In genomic region chr14:88245321-88245720, GRCh38 we compare ENCODE assay signal across 16 cellular contexts.
A peak's percentile ranks its signal among the peaks of the same experiment; 100 is the strongest.
DNase-seq lines count a peak whose midpoint lies in the region; ATAC-seq and TF ChIP-seq lines count a peak whose summit lies in the region.
"Had no signal": no experiment of that assay in that cellular context is flagged by ENCODE, and none has a peak within 500 bp of the region (broad histone marks: within the 10 kb centered on the region; RNA-seq: fewer than 3 reads in every experiment).

No MANE protein-coding gene starts in this region.

- peak; percentile 19 for DNase-seq in COR-L47 (lab: John Stamatoyannopoulos, UW)
- DNase-seq in NCI-H128 (lab: John Stamatoyannopoulos, UW; ENCODE audit: unreplicated experiment), result peak; percentile 21
- DNase-seq in RPMI7951 (ENCODE audit: low read depth), result peak; percentile 6
- DNase-seq in activated CD8-positive, alpha-beta memory T cell treated with anti-CD3 and anti-CD28 coated beads, Interleukin-2, amount 10 ng/mL, durations not matched to agents 7 days and 5 days, result no peak
- DNase-seq in lower lobe of right lung, result no peak
- DNase-seq: activated CD4-positive, alpha-beta T cell treated with anti-CD3 and anti-CD28 coated beads, Interleukin-2, amount 50 U/mL, for 1 hour; activated T-cell treated with anti-CD3 and anti-CD28 coated beads, Interleukin-2, amount 50 U/mL, for 72 hours; amniotic stem cell; DND-41; head of caudate nucleus; kidney glomerular epithelial cell; T-helper 9 cell had no signal

- H3K9me3 ChIP-seq in mesodermal cell (ENCODE audit: control insufficient read depth, low read length), result no peaks in the 10 kb centered on the region
- H3K9me3 ChIP-seq in lower lobe of right lung, result no peaks in the 10 kb centered on the region

- H3K4me3 ChIP-seq in mesodermal cell (ENCODE audit: extremely low read depth, insufficient read depth, low read length, poor library complexity, severe bottlenecking) (no peak overlapping the region), lower lobe of right lung (no peak overlapping the region)

- H3K36me3 ChIP-seq in mesodermal cell (ENCODE audit: control insufficient read depth, insufficient read depth, low read length), result no peaks in the 10 kb centered on the region
- no peaks in the 10 kb centered on the region for H3K36me3 ChIP-seq in lower lobe of right lung

- H3K27me3 ChIP-seq in lower lobe of right lung (ENCODE audit: low read depth), result no peaks in the 10 kb centered on the region

- TF ChIP-seq CTCF in lower lobe of right lung (IDR thresholded peaks at IDR 0.05), result no peak

- no peaks in the 10 kb centered on the region for H3K36me3 Mint-ChIP-seq in activated CD8-positive, alpha-beta memory T cell treated with anti-CD3 and anti-CD28 coated beads, Interleukin-2, amount 10 ng/mL, durations not matched to agents 7 days and 5 days

- intact Hi-C loops in lower lobe of right lung (cut with DNase I), result no loop called here

- H3K4me1 ChIP-seq in mesodermal cell (ENCODE audit: control insufficient read depth, insufficient read depth, low read length, poor library complexity, severe bottlenecking), result peaks cover 4% of the 10 kb centered on the region
- no peaks in the 10 kb centered on the region for H3K4me1 ChIP-seq in lower lobe of right lung

- peaks cover 24% of the 10 kb centered on the region for H3K27me3 Mint-ChIP-seq in activated CD8-positive, alpha-beta memory T cell treated with anti-CD3 and anti-CD28 coated beads, Interleukin-2, amount 10 ng/mL, durations not matched to agents 7 days and 5 days

- no peaks in the 10 kb centered on the region for H3K9me3 Mint-ChIP-seq in activated CD8-positive, alpha-beta memory T cell treated with anti-CD3 and anti-CD28 coated beads, Interleukin-2, amount 10 ng/mL, durations not matched to agents 7 days and 5 days (ENCODE audit: low read depth)
- H3K9me3 Mint-ChIP-seq: activated T-cell treated with anti-CD3 and anti-CD28 coated beads, Interleukin-2, amount 50 U/mL, for 72 hours had no signal

- WGBS in mesodermal cell (ENCODE audit: insufficient coverage in 2 of 2), 2 experiments, result 59 to 66% methylated on average over 6 of the region's 8 CpGs

- no peak overlapping the region for H3K4me3 Mint-ChIP-seq in activated CD8-positive, alpha-beta memory T cell treated with anti-CD3 and anti-CD28 coated beads, Interleukin-2, amount 10 ng/mL, durations not matched to agents 7 days and 5 days
- H3K4me3 Mint-ChIP-seq: activated T-cell treated with anti-CD3 and anti-CD28 coated beads, Interleukin-2, amount 50 U/mL, for 72 hours had no signal

- no peaks in the 10 kb centered on the region for H3K4me1 Mint-ChIP-seq in activated CD8-positive, alpha-beta memory T cell treated with anti-CD3 and anti-CD28 coated beads, Interleukin-2, amount 10 ng/mL, durations not matched to agents 7 days and 5 days

- no peak overlapping the region for H3K27ac Mint-ChIP-seq in activated CD8-positive, alpha-beta memory T cell treated with anti-CD3 and anti-CD28 coated beads, Interleukin-2, amount 10 ng/mL, durations not matched to agents 7 days and 5 days
- H3K27ac Mint-ChIP-seq: activated T-cell treated with anti-CD3 and anti-CD28 coated beads, Interleukin-2, amount 50 U/mL, for 72 hours had no signal

- no peak for ATAC-seq in activated CD8-positive, alpha-beta memory T cell treated with anti-CD3 and anti-CD28 coated beads, Interleukin-2, amount 10 ng/mL, durations not matched to agents 7 days and 5 days
- ATAC-seq in lower lobe of right lung (no peak), GM19328 (IDR thresholded peaks at IDR 0.05; ENCODE audit: unreplicated experiment) (no peak), HG03565 (IDR thresholded peaks at IDR 0.05; ENCODE audit: unreplicated experiment) (no peak)
- ATAC-seq: activated T-cell treated with anti-CD3 and anti-CD28 coated beads, Interleukin-2, amount 50 U/mL, for 72 hours had no signal

- CTCF ChIA-PET in activated CD8-positive, alpha-beta memory T cell treated with anti-CD3 and anti-CD28 coated beads, Interleukin-2, amount 10 ng/mL, durations not matched to agents 7 days and 5 days (lab: Charles Lee), result no interaction called here

- peak overlapping the region; percentile 36 for H3K27ac ChIP-seq in mesodermal cell (ENCODE audit: low read depth, low read length, severe bottlenecking)
- H3K27ac ChIP-seq in lower lobe of right lung, result no peak overlapping the region
- H3K27ac ChIP-seq: epithelial cell of prostate had no signal

Comparison
In these comparisons a context has a peak if more than half of its experiments do, and no peak if none do; other contexts are left out.
1. DNase-seq: peak in COR-L47 (single experiment), NCI-H128 (single experiment) and RPMI7951 (single experiment); none in activated CD8-positive, alpha-beta memory T cell treated with anti-CD3 and anti-CD28 coated beads, Interleukin-2, amount 10 ng/mL, durations not matched to agents 7 days and 5 days (single experiment) and lower lobe of right lung (single experiment).